In genomic region chr7:7720193-7720592, GRCh38 we compare ENCODE assay signal across 13 cellular contexts. TPM values are rescaled to one million over a fixed set of nuclear protein-coding genes. Genes with fewer than 3 reads are reported as not detected.
A peak's percentile ranks its signal among the peaks of the same experiment; 100 is the strongest.
DNase-seq lines count a peak whose midpoint lies in the region; ATAC-seq and TF ChIP-seq lines count a peak whose summit lies in the region.
"Had no signal": no experiment of that assay in that cellular context is flagged by ENCODE, and none has a peak within 500 bp of the region (broad histone marks: within the 10 kb centered on the region; RNA-seq: fewer than 3 reads in every experiment).

No MANE protein-coding gene starts in this region.

- H3K9ac ChIP-seq in neural cell (ENCODE audit: low read length) = no peak overlapping the region

- no peak for TF ChIP-seq CTCF in neural cell (IDR thresholded peaks at IDR 0.05; ENCODE audit: poor library complexity, severe bottlenecking)
- TF ChIP-seq CTCF in WERI-Rb-1 (IDR thresholded peaks at IDR 0.05; ENCODE audit: low read depth, low read length) = no peak

- no peaks in the 10 kb centered on the region for H3F3A ChIP-seq in neural cell (ENCODE audit: insufficient read depth, low read length, poor library complexity, severe bottlenecking)

- DNase-seq in NCI-H82 (lab: John Stamatoyannopoulos, UW) = peak; percentile 25
- DNase-seq in NCI-H82 treated with DMSO at 0.1 percent for 48 hours (lab: John Stamatoyannopoulos, UW; ENCODE audit: unreplicated experiment) = no peak
- peak; percentile 66 for DNase-seq in NCI-H1105 (lab: John Stamatoyannopoulos, UW)
- DNase-seq in NCI-H774 (lab: John Stamatoyannopoulos, UW) = peak; percentile 10
- DNase-seq in WERI-Rb-1 = no peak
- DNase-seq: activated CD8-positive, alpha-beta memory T cell treated with anti-CD3 and anti-CD28 coated beads for 24 hours; foreskin melanocyte; occipital lobe; uterus had no signal

- H3K27me3 ChIP-seq in neural cell (ENCODE audit: insufficient read depth, low read depth, low read length) = no peaks in the 10 kb centered on the region
- no peaks in the 10 kb centered on the region for H3K27me3 ChIP-seq in WERI-Rb-1 (ENCODE audit: insufficient read depth, low read depth, severe bottlenecking)
- H3K27me3 ChIP-seq: right atrium auricular region, uterus had no signal

- no peak overlapping the region for H2AFZ ChIP-seq in neural cell (ENCODE audit: low read depth, low read length)

- H3K4me3 ChIP-seq in neural cell (ENCODE audit: low read length) (no peak overlapping the region), WERI-Rb-1 (ENCODE audit: low read depth, low read length) (no peak overlapping the region)
- H3K4me3 ChIP-seq: right atrium auricular region, uterus had no signal

- H3K36me3 ChIP-seq in neural cell (ENCODE audit: insufficient read depth, low read length) (no peaks in the 10 kb centered on the region), WERI-Rb-1 (no peaks in the 10 kb centered on the region)
- H3K36me3 ChIP-seq: right atrium auricular region, uterus had no signal

- H3K27ac ChIP-seq in neural cell (ENCODE audit: low read length) (peak overlapping the region; percentile 94), WERI-Rb-1 (no peak overlapping the region; the same call in 1 of the 2 replicates)
- H3K27ac ChIP-seq: right atrium auricular region had no signal

- H3K4me2 ChIP-seq in neural cell (ENCODE audit: low read length) = no peak overlapping the region

- H3K79me2 ChIP-seq in neural cell (replicated peaks; ENCODE audit: insufficient read depth, low read length) = no peaks in the 10 kb centered on the region

- no peak for TF ChIP-seq EP300 in neural cell (conservative IDR thresholded peaks at IDR 0.05; ENCODE audit: poor library complexity, severe bottlenecking)

- H3K9me3 ChIP-seq in neural cell (ENCODE audit: low read length) (no peaks in the 10 kb centered on the region), WERI-Rb-1 (ENCODE audit: severe bottlenecking) (peaks cover 3% of the 10 kb centered on the region)
- H3K9me3 ChIP-seq: right atrium auricular region, uterus had no signal

- ATAC-seq in GM18907 (IDR thresholded peaks at IDR 0.05; ENCODE audit: unreplicated experiment) (no peak), GM21528 (IDR thresholded peaks at IDR 0.05; ENCODE audit: low FRiP score, unreplicated experiment) (no peak)

- no peak for TF ChIP-seq RAD21 in neural cell (conservative IDR thresholded peaks at IDR 0.05)

- no peaks in the 10 kb centered on the region for H4K20me1 ChIP-seq in neural cell (ENCODE audit: insufficient read depth)

- no peaks in the 10 kb centered on the region for H3K9me2 ChIP-seq in neural cell (ENCODE audit: insufficient read depth, low read length)

TF ChIP-seq in neural cell, 6 proteins besides CTCF, POLR2A, EP300 and RAD21:
- TF ChIP-seq EZH2 (IDR thresholded peaks at IDR 0.05; ENCODE audit: borderline replicate concordance, insufficient read depth, low read length, poor library complexity, severe bottlenecking) (no peak), TAF1 (IDR thresholded peaks at IDR 0.05; ENCODE audit: low read depth) (no peak), POLR2AphosphoS5 (IDR thresholded peaks at IDR 0.05) (no peak), MXI1 (conservative IDR thresholded peaks at IDR 0.05; ENCODE audit: poor library complexity, severe bottlenecking) (no peak), SMC3 (conservative IDR thresholded peaks at IDR 0.05; ENCODE audit: poor library complexity) (no peak), REST (IDR thresholded peaks at IDR 0.05; ENCODE audit: borderline replicate concordance) (no peak)

RNA-seq across cellular contexts. Expression of gene RPA3, which starts 1.8 kb away (rescaled TPM):
- 44.6 and 50.1 TPM in 2 replicates for polyA plus RNA-seq in neural cell
- polyA minus RNA-seq in neural cell = 21.9 and 23.9 TPM in 2 replicates

Comparison
In these comparisons a context has a peak if more than half of its experiments do, and no peak if none do; other contexts are left out.
1. DNase-seq: peak in NCI-H82 (single experiment), NCI-H1105 (single experiment) and NCI-H774 (single experiment); none in NCI-H82 treated with DMSO at 0.1 percent for 48 hours (single experiment) and WERI-Rb-1 (single experiment).